22 cellular contexts compared by ENCODE assay signal in genomic region chr6:170208171-170208601, GRCh38.
A peak's percentile ranks its signal among the peaks of the same experiment; 100 is the strongest.
DNase-seq lines count a peak whose midpoint lies in the region; ATAC-seq and TF ChIP-seq lines count a peak whose summit lies in the region.
"Had no signal": no experiment of that assay in that cellular context is flagged by ENCODE, and none has a peak within 500 bp of the region (broad histone marks: within the 10 kb centered on the region; RNA-seq: fewer than 3 reads in every experiment).

No MANE protein-coding gene starts in this region.

- POLR2A ChIA-PET in SK-N-SH (lab: Yijun Ruan, JAX): no interaction called here

- CTCF ChIA-PET in SK-N-SH (lab: Yijun Ruan, JAX): interaction anchor here (1.1 to 1.2 kb wide), 2 partner anchors 20 to 377 kb away, joined by 3 to 4 read pairs; no protein-coding TSS in a partner anchor

- no peaks in the 10 kb centered on the region for H3F3A ChIP-seq in SK-N-SH (replicated peaks; ENCODE audit: insufficient read depth)

- no peaks in the 10 kb centered on the region for H4K20me1 ChIP-seq in SK-N-SH (ENCODE audit: insufficient read depth)
- H4K20me1 ChIP-seq in osteoblast (ENCODE audit: insufficient read depth, low read length): no peaks in the 10 kb centered on the region

- H3K27ac ChIP-seq in SK-N-SH (ENCODE audit: low read depth in 2 of 2, low read length in 1 of 2) (no peak overlapping the region), osteoblast (ENCODE audit: low read depth, low read length) (no peak overlapping the region)
- H3K27ac ChIP-seq: 22Rv1, thoracic aorta had no signal

- H3K9ac ChIP-seq in SK-N-SH: no peak overlapping the region

- no peaks in the 10 kb centered on the region for H3K9me2 ChIP-seq in SK-N-SH

- ATAC-seq in SK-N-SH treated with all-trans-retinoic acid at 6 μM for 48 hours: no peak
- no peak for ATAC-seq in HG03439 (IDR thresholded peaks at IDR 0.05; ENCODE audit: unreplicated experiment)
- ATAC-seq: CD8-positive, alpha-beta T cell; effector memory CD8-positive, alpha-beta T cell; stimulated activated memory B cell treated with anti-CD40 and anti-IgM and Interleukin-4, amounts not matched to agents 10 μg/mL and 1 μg/mL and 100 μg/mL, for 72 hours; T-helper 17 cell had no signal

- no peaks in the 10 kb centered on the region for H3K9me3 ChIP-seq in SK-N-SH
- no peaks in the 10 kb centered on the region for H3K9me3 ChIP-seq in osteoblast (ENCODE audit: low read depth, low read length)
- H3K9me3 ChIP-seq: thoracic aorta had no signal

- H3K4me2 ChIP-seq in SK-N-SH: no peak overlapping the region
- H3K4me2 ChIP-seq in osteoblast (ENCODE audit: insufficient read depth, low read length): no peak overlapping the region

- no peak overlapping the region for H3K4me3 ChIP-seq in SK-N-SH (ENCODE audit: low read depth in 2 of 2, low read length in 1 of 2)
- H3K4me3 ChIP-seq in osteoblast (ENCODE audit: insufficient read depth, low read length): no peak overlapping the region
- H3K4me3 ChIP-seq: thoracic aorta had no signal

- H2AFZ ChIP-seq in SK-N-SH (ENCODE audit: low read depth): no peak overlapping the region
- no peak overlapping the region for H2AFZ ChIP-seq in osteoblast (ENCODE audit: low read length)

- H3K79me2 ChIP-seq in SK-N-SH (ENCODE audit: insufficient read depth) (no peaks in the 10 kb centered on the region), osteoblast (ENCODE audit: insufficient read depth, low read length) (no peaks in the 10 kb centered on the region)

- DNase-seq in SK-N-SH: peak; percentile 17
- DNase-seq in stimulated activated CD4-positive, alpha-beta T cell treated with anti-CD3 and anti-CD28 coated beads, Interleukin-4, amount 100 ng/mL, for 24 hours: peak; percentile 1
- no peak for DNase-seq in stimulated activated CD4-positive, alpha-beta T cell treated with anti-CD3 and anti-CD28 coated beads, Interleukin-1b, Interleukin-23, amount 100 ng/mL, for 48 hours
- peak; percentile 38 for DNase-seq in osteoblast (ENCODE audit: insufficient read length, low spot score, missing footprints)
- DNase-seq in germinal center (ENCODE audit: low spot score): no peak
- no peak for DNase-seq in NCI-H2081 treated with DMSO at 0.1 percent for 48 hours (lab: John Stamatoyannopoulos, UW)
- DNase-seq: activated CD4-positive, alpha-beta T cell treated with anti-CD3 and anti-CD28 coated beads, Interleukin-2, amount 50 U/mL, for 1 hour; DMS53; GDM1; HCEC 1CT; KG1; midbrain; NCI-H146; NCI-H526; T-helper 17 cell had no signal

- H3K4me1 ChIP-seq in SK-N-SH (ENCODE audit: control insufficient read depth in 1 of 2, insufficient read depth in 2 of 2, low read depth in 1 of 2, low read length in 1 of 2) (peaks cover 0 to 12% of the 10 kb centered on the region in 2 experiments; a peak in 1 of 4 replicates), osteoblast (ENCODE audit: insufficient read depth, low read length) (no peaks in the 10 kb centered on the region)

- TF ChIP-seq RAD21 in SK-N-SH (IDR thresholded peaks at IDR 0.05; ENCODE audit: low read length): no peak

- WGBS in SK-N-SH (ENCODE audit: low lambda C conversion rate): 47% methylated on average over 3 of the region's 15 CpGs

- no peak for TF ChIP-seq CTCF in SK-N-SH (IDR thresholded peaks at IDR 0.05)
- no peak for TF ChIP-seq CTCF in osteoblast (IDR thresholded peaks at IDR 0.05; ENCODE audit: extremely low read depth, low read depth, low read length)

- no peaks in the 10 kb centered on the region for H3K36me3 ChIP-seq in SK-N-SH (replicated peaks in 1 of 2; ENCODE audit: control insufficient read depth in 1 of 2, insufficient read depth in 2 of 2, low read length in 1 of 2)
- no peaks in the 10 kb centered on the region for H3K36me3 ChIP-seq in osteoblast (ENCODE audit: insufficient read depth, low read length)
- H3K36me3 ChIP-seq: thoracic aorta had no signal

- TF ChIP-seq EP300 in SK-N-SH (IDR thresholded peaks at IDR 0.05; ENCODE audit: borderline replicate concordance in 1 of 2, low read depth in 1 of 2, low read length in 1 of 2): no peak

- H3K27me3 ChIP-seq in SK-N-SH (ENCODE audit: insufficient read depth) (no peaks in the 10 kb centered on the region), osteoblast (ENCODE audit: insufficient read depth, low read length) (no peaks in the 10 kb centered on the region)

TF ChIP-seq in SK-N-SH, 30 proteins besides CTCF, POLR2A, EP300 and RAD21:
- TF ChIP-seq MEF2A (IDR thresholded peaks at IDR 0.05; ENCODE audit: borderline replicate concordance, low read depth) (no peak), JUND (IDR thresholded peaks at IDR 0.05) (no peak)

TF ChIP-seq in SK-N-SH treated with all-trans-retinoic acid at 6 μM for 48 hours, 23 proteins besides CTCF, POLR2A, EP300 and RAD21 (continues in another document):
- no peak for TF ChIP-seq ESRRG (CRISPR knock-in tag; IDR thresholded peaks at IDR 0.05)
- TF ChIP-seq GLIS3 (CRISPR knock-in tag; IDR thresholded peaks at IDR 0.05): no peak
- no peak for TF ChIP-seq POU6F1 (CRISPR knock-in tag; IDR thresholded peaks at IDR 0.05; ENCODE audit: borderline replicate concordance, low read depth)
- no peak for TF ChIP-seq ZNF8 (CRISPR knock-in tag; IDR thresholded peaks at IDR 0.05)
- TF ChIP-seq CSRNP3 (CRISPR knock-in tag; IDR thresholded peaks at IDR 0.05): no peak
- TF ChIP-seq ARNTL (CRISPR knock-in tag; IDR thresholded peaks at IDR 0.05; ENCODE audit: borderline replicate concordance, low read depth): no peak
- TF ChIP-seq TSHZ2 (CRISPR knock-in tag; IDR thresholded peaks at IDR 0.05): no peak
- TF ChIP-seq CREB5 (CRISPR knock-in tag; IDR thresholded peaks at IDR 0.05; ENCODE audit: low read depth): no peak
- TF ChIP-seq ZFP3 (CRISPR knock-in tag; IDR thresholded peaks at IDR 0.05): no peak
- TF ChIP-seq SNAI2 (CRISPR knock-in tag; IDR thresholded peaks at IDR 0.05): no peak
- no peak for TF ChIP-seq TOX (CRISPR knock-in tag; IDR thresholded peaks at IDR 0.05; ENCODE audit: borderline replicate concordance)
- no peak for TF ChIP-seq BACH2 (CRISPR knock-in tag; IDR thresholded peaks at IDR 0.05; ENCODE audit: borderline replicate concordance)
- no peak for TF ChIP-seq OSR1 (CRISPR knock-in tag; IDR thresholded peaks at IDR 0.05)
- no peak for TF ChIP-seq CSDC2 (CRISPR knock-in tag; IDR thresholded peaks at IDR 0.05)
- no peak for TF ChIP-seq ZNF70 (CRISPR knock-in tag; IDR thresholded peaks at IDR 0.05)

Comparison
In these comparisons a context has a peak if more than half of its experiments do, and no peak if none do; other contexts are left out.
1. DNase-seq: peak in SK-N-SH (single experiment), stimulated activated CD4-positive, alpha-beta T cell treated with anti-CD3 and anti-CD28 coated beads, Interleukin-4, amount 100 ng/mL, for 24 hours (single experiment) and osteoblast (single experiment); none in stimulated activated CD4-positive, alpha-beta T cell treated with anti-CD3 and anti-CD28 coated beads, Interleukin-1b, Interleukin-23, amount 100 ng/mL, for 48 hours (single experiment), germinal center (single experiment) and NCI-H2081 treated with DMSO at 0.1 percent for 48 hours (single experiment).